ENCODE assay signal across 29 cellular contexts in the genomic region with DNA sequence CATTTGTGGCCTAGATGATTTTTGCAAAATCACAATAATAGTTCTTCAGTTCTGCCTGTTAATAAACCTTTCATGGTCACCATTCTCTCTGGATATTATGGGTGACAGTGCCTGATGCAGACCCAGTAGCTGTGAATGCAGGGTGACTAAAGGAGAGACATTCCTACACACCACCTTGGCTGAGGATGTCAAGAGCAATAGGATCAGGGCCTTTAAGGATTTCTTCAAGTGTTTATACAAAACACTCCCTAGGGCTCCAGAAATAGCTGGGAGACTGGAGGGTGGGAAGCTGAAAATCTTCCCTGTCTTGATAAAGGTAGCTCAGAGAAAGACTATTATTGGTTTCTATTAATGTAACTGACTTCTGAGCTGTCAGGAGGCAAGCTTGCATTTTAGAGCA.
"Had no signal": no experiment of that assay in that cellular context is flagged by ENCODE, and none has a peak within 500 bp of the region (broad histone marks: within the 10 kb centered on the region; RNA-seq: fewer than 3 reads in every experiment).

No MANE protein-coding gene starts in this region.

- H3K4me1 Mint-ChIP-seq: activated CD4-positive, alpha-beta T cell treated with anti-CD3 and anti-CD28 coated beads for 36 hours; activated CD4-positive, alpha-beta T cell treated with anti-CD3 and anti-CD28 coated beads, Interleukin-2, amount 10 ng/mL, durations not matched to agents 7 days and 5 days; activated naive CD4-positive, alpha-beta T cell treated with anti-CD3 and anti-CD28 coated beads, Interleukin-2, amount 50 U/mL, for 24 hours; activated naive CD8-positive, alpha-beta T cell treated with anti-CD3 and anti-CD28 coated beads, Interleukin-2, amount 10 ng/mL, durations not matched to agents 7 days and 5 days; T-cell; T-helper 17 cell had no signal

- DNase-seq: activated CD4-positive, alpha-beta T cell treated with anti-CD3 and anti-CD28 coated beads, Interleukin-2, amount 10 ng/mL, durations not matched to agents 7 days and 5 days; activated CD4-positive, alpha-beta T cell treated with anti-CD3 and anti-CD28 coated beads, Interleukin-2, amount 50 U/mL, for 48 hours; activated CD8-positive, alpha-beta T cell treated with anti-CD3 and anti-CD28 coated beads, Interleukin-2, amount 10 ng/mL, durations not matched to agents 7 days and 5 days; activated gamma-delta T cell; activated naive CD4-positive, alpha-beta T cell treated with Interleukin-2 at 50 U/mL for 16 hours; activated naive CD8-positive, alpha-beta T cell treated with anti-CD3 and anti-CD28 coated beads, Interleukin-2, amount 10 ng/mL, durations not matched to agents 7 days and 5 days; activated T-cell treated with anti-CD3 and anti-CD28 coated beads, Interleukin-2, amount 50 U/mL, for 24 hours; Karpas-422; NCI-H1048; NCI-H1436; NCI-H1694; NCI-H2029; NCI-H2171 treated with DMSO at 0.1 percent for 48 hours; NCI-H446; RPMI8226; T-cell; T-helper 17 cell had no signal

- H3K4me2 ChIP-seq: SK-N-SH had no signal

- H3K4me3 ChIP-seq: ascending aorta, breast epithelium, K562, Peyer's patch, SJSA1 had no signal

- H3K27ac ChIP-seq: ascending aorta, breast epithelium, Peyer's patch, SJSA1 had no signal

- H3K4me1 ChIP-seq: ascending aorta, breast epithelium, Peyer's patch had no signal

- H3K27me3 ChIP-seq: ascending aorta, breast epithelium, Peyer's patch, SJSA1 had no signal

- ATAC-seq: activated CD4-positive, alpha-beta T cell treated with anti-CD3 and anti-CD28 coated beads for 36 hours; activated CD4-positive, CD25-positive, alpha-beta regulatory T cell treated with anti-CD3 and anti-CD28 coated beads, Interleukin-2, amount 50 U/mL, for 24 hours; activated CD8-positive, alpha-beta T cell treated with anti-CD3 and anti-CD28 coated beads, Interleukin-2, amount 10 ng/mL, durations not matched to agents 7 days and 5 days; PC-3; T-cell; T-helper 17 cell had no signal

- H3K4me3 Mint-ChIP-seq: activated CD4-positive, alpha-beta T cell treated with anti-CD3 and anti-CD28 coated beads for 36 hours; activated CD4-positive, alpha-beta T cell treated with anti-CD3 and anti-CD28 coated beads, Interleukin-2, amount 10 ng/mL, durations not matched to agents 7 days and 5 days; activated CD8-positive, alpha-beta T cell treated with anti-CD3 and anti-CD28 coated beads, Interleukin-2, amount 10 ng/mL, durations not matched to agents 7 days and 5 days; activated naive CD4-positive, alpha-beta T cell treated with anti-CD3 and anti-CD28 coated beads, Interleukin-2, amount 50 U/mL, for 24 hours; activated naive CD8-positive, alpha-beta T cell treated with anti-CD3 and anti-CD28 coated beads, Interleukin-2, amount 10 ng/mL, durations not matched to agents 7 days and 5 days; activated T-cell treated with anti-CD3 and anti-CD28 coated beads, Interleukin-2, amount 50 U/mL, for 24 hours; T-cell; T-helper 17 cell; WTC11 had no signal

- FAIRE-seq: K562 had no signal

- H3K27ac Mint-ChIP-seq: activated CD4-positive, alpha-beta T cell treated with anti-CD3 and anti-CD28 coated beads for 36 hours; activated CD4-positive, alpha-beta T cell treated with anti-CD3 and anti-CD28 coated beads, Interleukin-2, amount 10 ng/mL, durations not matched to agents 7 days and 5 days; activated CD8-positive, alpha-beta T cell treated with anti-CD3 and anti-CD28 coated beads, Interleukin-2, amount 10 ng/mL, durations not matched to agents 7 days and 5 days; activated naive CD4-positive, alpha-beta T cell treated with anti-CD3 and anti-CD28 coated beads, Interleukin-2, amount 50 U/mL, for 24 hours; activated naive CD8-positive, alpha-beta T cell treated with anti-CD3 and anti-CD28 coated beads, Interleukin-2, amount 10 ng/mL, durations not matched to agents 7 days and 5 days; activated T-cell treated with anti-CD3 and anti-CD28 coated beads, Interleukin-2, amount 50 U/mL, for 24 hours; activated T-helper 2 cell treated with anti-CD3 and anti-CD28 coated beads, Interferon-gamma antibody, Interleukin-2, Interleukin-4, amounts not matched to agents 10 μg/mL and 5 μg/mL and 100 μg/mL, durations not matched to agents 14 hours and 24 hours and 36 hours; T-cell; T-helper 17 cell; WTC11 had no signal

- H3K36me3 ChIP-seq: ascending aorta, breast epithelium, Peyer's patch, SJSA1 had no signal

- H3K36me3 Mint-ChIP-seq: activated naive CD4-positive, alpha-beta T cell treated with anti-CD3 and anti-CD28 coated beads, Interleukin-2, amount 50 U/mL, for 24 hours; activated naive CD8-positive, alpha-beta T cell treated with anti-CD3 and anti-CD28 coated beads, Interleukin-2, amount 10 ng/mL, durations not matched to agents 7 days and 5 days; T-cell had no signal

- H3K9ac ChIP-seq: SK-N-SH had no signal

- H3K27me3 Mint-ChIP-seq: activated CD4-positive, alpha-beta T cell treated with anti-CD3 and anti-CD28 coated beads for 36 hours had no signal

- H3K9me3 ChIP-seq: ascending aorta, breast epithelium, Peyer's patch, SJSA1, SK-N-SH had no signal

- H3K9me3 Mint-ChIP-seq: activated naive CD4-positive, alpha-beta T cell treated with anti-CD3 and anti-CD28 coated beads, Interleukin-2, amount 50 U/mL, for 24 hours had no signal
